Comparison of ENCODE assay signal across 1 cellular context in genomic region chr4:148445071-148445902, GRCh38.
TF ChIP-seq lines count a peak whose summit lies in the region.

No MANE protein-coding gene starts in this region.

TF ChIP-seq in GM12878, 131 proteins besides CTCF, POLR2A, EP300 and RAD21 (continued from another document):
- TF ChIP-seq MAX (IDR thresholded peaks at IDR 0.05; ENCODE audit: low read depth, low read length) (no peak), LARP7 (IDR thresholded peaks at IDR 0.05) (0 out of 2 replicates have a peak, but pooled peaks have one; percentile 30), MTA3 (IDR thresholded peaks at IDR 0.05; ENCODE audit: borderline replicate concordance, low read length) (no peak), EGR1 (IDR thresholded peaks at IDR 0.05; ENCODE audit: borderline replicate concordance in 1 of 2, low read depth in 2 of 2, low read length in 2 of 2) (peak in 1 of 2 experiments; percentile 76; a peak in 2 of 3 replicates), DPF2 (IDR thresholded peaks at IDR 0.05) (peak; percentile 28; the same call in 1 of the 2 replicates)
